1 cellular context compared by ENCODE assay signal in genomic region chr12:116542345-116542950, GRCh38.
TF ChIP-seq lines count a peak whose summit lies in the region.

No MANE protein-coding gene starts in this region.

TF ChIP-seq in endothelial cell of umbilical vein, 7 proteins besides CTCF, POLR2A, EP300 and RAD21:
- TF ChIP-seq FOS (IDR thresholded peaks at IDR 0.05; ENCODE audit: borderline replicate concordance, insufficient read depth, low read length) = no peak
- no peak for TF ChIP-seq MYC (IDR thresholded peaks at IDR 0.05; ENCODE audit: low read depth, low read length)
- no peak for TF ChIP-seq EZH2 (IDR thresholded peaks at IDR 0.05; ENCODE audit: borderline replicate concordance, low read depth, low read length, severe bottlenecking)
- TF ChIP-seq MAX (IDR thresholded peaks at IDR 0.05; ENCODE audit: insufficient read depth, insufficient read length) = no peak
- TF ChIP-seq JUN (IDR thresholded peaks at IDR 0.05; ENCODE audit: borderline replicate concordance, insufficient read depth, insufficient read length, low read depth) = no peak
- TF ChIP-seq GATA2 (IDR thresholded peaks at IDR 0.05; ENCODE audit: insufficient read depth, insufficient read length, low read depth, low read length) = no peak
- no peak for TF ChIP-seq POLR2AphosphoS5 (IDR thresholded peaks at IDR 0.05; ENCODE audit: insufficient read depth, low read depth, low read length)
